8 cellular contexts compared by ENCODE assay signal in genomic region chr3:113019182-113020137, GRCh38. TPM values are rescaled to one million over a fixed set of nuclear protein-coding genes. Genes with fewer than 3 reads are reported as not detected.
A peak's percentile ranks its signal among the peaks of the same experiment; 100 is the strongest.
DNase-seq lines count a peak whose midpoint lies in the region; ATAC-seq, FAIRE-seq and TF ChIP-seq lines count a peak whose summit lies in the region.

No MANE protein-coding gene starts in this region.

- peak overlapping the region; percentile 93 to 98 (median 96) for H3K4me3 Mint-ChIP-seq in naive B cell
- H3K4me3 Mint-ChIP-seq in stimulated activated effector memory CD8-positive, alpha-beta T cell treated with anti-CD3 and anti-CD28 coated beads, Interleukin-12 subunit alpha, Interleukin-12 subunit beta, amount 100 ng/mL, for 72 hours, result peak overlapping the region; percentile 83

- H3F3A ChIP-seq in DOHH2 (ENCODE audit: control insufficient read depth, insufficient read depth) (no peaks in the 10 kb centered on the region), GM23248 (ENCODE audit: insufficient read depth) (peaks cover 10% of the 10 kb centered on the region; the same call in 1 of the 2 replicates)

- peaks cover 21% of the 10 kb centered on the region for H3K4me1 ChIP-seq in DOHH2 (ENCODE audit: control insufficient read depth, low read length)
- H3K4me1 ChIP-seq in GM23248 (ENCODE audit: insufficient read depth), result peaks cover 18% of the 10 kb centered on the region
- H3K4me1 ChIP-seq in Karpas-422 (ENCODE audit: low read length), result peaks cover 31% of the 10 kb centered on the region
- H3K4me1 ChIP-seq in fibroblast of lung (ENCODE audit: control insufficient read depth, extremely low read depth, insufficient read depth, low read length), result peaks cover 4% of the 10 kb centered on the region

- H3K9me2 ChIP-seq in DOHH2 (replicated peaks; ENCODE audit: control insufficient read depth, low read length) (no peaks in the 10 kb centered on the region), GM23248 (ENCODE audit: insufficient read depth) (no peaks in the 10 kb centered on the region), Karpas-422 (replicated peaks; ENCODE audit: insufficient read depth, low read length) (no peaks in the 10 kb centered on the region)

- H4K20me1 ChIP-seq in DOHH2 (ENCODE audit: control insufficient read depth, insufficient read depth, low read depth, low read length), result no peaks in the 10 kb centered on the region
- no peaks in the 10 kb centered on the region for H4K20me1 ChIP-seq in GM23248 (ENCODE audit: insufficient read depth)
- no peaks in the 10 kb centered on the region for H4K20me1 ChIP-seq in Karpas-422 (ENCODE audit: insufficient read depth, low read depth, low read length)
- H4K20me1 ChIP-seq in fibroblast of lung (ENCODE audit: control insufficient read depth, extremely low read depth, insufficient read depth, low read length), result no peaks in the 10 kb centered on the region

- TF ChIP-seq CTCF in DOHH2 (IDR thresholded peaks at IDR 0.05; ENCODE audit: low read depth, low read length, poor library complexity, severe bottlenecking) (no peak), fibroblast of lung (conservative IDR thresholded peaks at IDR 0.05 in 1 of 2, IDR thresholded peaks at IDR 0.05 in 1 of 2; ENCODE audit: low read depth in 1 of 2, low read length in 2 of 2) (no peak)

- H3K27ac ChIP-seq in DOHH2 (ENCODE audit: low read depth, low read length) (peak overlapping the region; percentile 52), GM23248 (peak overlapping the region; percentile 93), Karpas-422 (ENCODE audit: low read length) (peak overlapping the region; percentile 67), fibroblast of lung (ENCODE audit: insufficient read depth, low read length) (peak overlapping the region; percentile 95)

- no peaks in the 10 kb centered on the region for H3K27me3 Mint-ChIP-seq in naive B cell

- peaks cover 36 to 49% (median 45%) of the 10 kb centered on the region in 3 donors for H3K4me1 Mint-ChIP-seq in naive B cell
- H3K4me1 Mint-ChIP-seq in stimulated activated effector memory CD8-positive, alpha-beta T cell treated with anti-CD3 and anti-CD28 coated beads, Interleukin-12 subunit alpha, Interleukin-12 subunit beta, amount 100 ng/mL, for 72 hours, result peaks cover 48% of the 10 kb centered on the region

- WGBS in GM23248 (ENCODE audit: low coverage in 1 of 2, low lambda C conversion rate in 2 of 2, missing lambda C conversion rate in 2 of 2), 2 experiments, result 3% methylated on average over 52 to 54 of the region's 63 CpGs

- H3K79me2 ChIP-seq in DOHH2 (ENCODE audit: control insufficient read depth, low read length) (peaks cover 57% of the 10 kb centered on the region), GM23248 (ENCODE audit: insufficient read depth) (peaks cover 58% of the 10 kb centered on the region), Karpas-422 (ENCODE audit: low read length) (peaks cover 54% of the 10 kb centered on the region), fibroblast of lung (ENCODE audit: control insufficient read depth, insufficient read depth, low read length) (peaks cover 37% of the 10 kb centered on the region)

- in situ Hi-C loops in GM23248 (cut with MboI), result no loop called here

- DNase-seq in GM23248 (peak; percentile 98), Karpas-422 (peak; percentile 98), RCC 7860 (ENCODE audit: low spot score) (peak; percentile 83), fibroblast of lung (ENCODE audit: low read depth in 2 of 2) (peak; percentile 92 to 94), naive B cell (peak; percentile 83)
- DNase-seq in activated T-helper 1 cell treated with anti-CD3 and anti-CD28 coated beads, Interleukin-2, amount 50 U/mL, for 16 hours (ENCODE audit: low read depth in 1 of 2, low spot score in 1 of 2), result peak; percentile 60 to 75
- peak; percentile 75 to 93 for DNase-seq in stimulated activated effector memory CD8-positive, alpha-beta T cell treated with anti-CD3 and anti-CD28 coated beads, Interleukin-12 subunit alpha, Interleukin-12 subunit beta, amount 100 ng/mL, for 72 hours (ENCODE audit: low spot score in 2 of 2)

- no peak for FAIRE-seq in RCC 7860 (lab: Jason Lieb, UNC)

- ATAC-seq in naive B cell (ENCODE audit: low read depth in 2 of 2), result peak; percentile 87 to 88
- ATAC-seq in stimulated activated effector memory CD8-positive, alpha-beta T cell treated with anti-CD3 and anti-CD28 coated beads, Interleukin-12 subunit alpha, Interleukin-12 subunit beta, amount 100 ng/mL, for 72 hours, result peak; percentile 94

- H3K9me3 Mint-ChIP-seq in naive B cell, result peaks cover 0 to 2% (median 0%) of the 10 kb centered on the region in 7 donors
- no peaks in the 10 kb centered on the region for H3K9me3 Mint-ChIP-seq in stimulated activated effector memory CD8-positive, alpha-beta T cell treated with anti-CD3 and anti-CD28 coated beads, Interleukin-12 subunit alpha, Interleukin-12 subunit beta, amount 100 ng/mL, for 72 hours

- H3K4me2 ChIP-seq in DOHH2 (ENCODE audit: low read length), result peak overlapping the region; percentile 89
- H3K4me2 ChIP-seq in GM23248 (ENCODE audit: unreplicated experiment), result peak overlapping the region; percentile 99
- H3K4me2 ChIP-seq in Karpas-422 (ENCODE audit: low read depth, low read length, poor library complexity, severe bottlenecking), result peak overlapping the region; percentile 94
- H3K4me2 ChIP-seq in fibroblast of lung (ENCODE audit: extremely low read depth, insufficient read depth, low read length), result peak overlapping the region; percentile 94

- H3K9me3 ChIP-seq in DOHH2 (ENCODE audit: control insufficient read depth, insufficient read depth, low read length) (no peaks in the 10 kb centered on the region), GM23248 (ENCODE audit: low read depth) (no peaks in the 10 kb centered on the region), Karpas-422 (ENCODE audit: low read length) (no peaks in the 10 kb centered on the region), fibroblast of lung (ENCODE audit: control insufficient read depth, insufficient read depth, low read depth, low read length) (no peaks in the 10 kb centered on the region)

- H3K9ac ChIP-seq in GM23248 (peak overlapping the region; percentile 97), Karpas-422 (ENCODE audit: low read length) (peak overlapping the region; percentile 90), fibroblast of lung (ENCODE audit: insufficient read depth, low read length) (peak overlapping the region; percentile 75)

- H2AFZ ChIP-seq in GM23248 (peak overlapping the region; percentile 85), Karpas-422 (ENCODE audit: low read length) (peak overlapping the region; percentile 57), fibroblast of lung (ENCODE audit: low read length) (peak overlapping the region; percentile 83)

- H3K4me3 ChIP-seq in DOHH2 (ENCODE audit: low read length), result peak overlapping the region; percentile 91
- peak overlapping the region; percentile 100 for H3K4me3 ChIP-seq in GM23248
- peak overlapping the region; percentile 92 for H3K4me3 ChIP-seq in Karpas-422 (ENCODE audit: low read length)
- peak overlapping the region; percentile 87 to 96 (median 92) for H3K4me3 ChIP-seq in fibroblast of lung (replicated peaks in 1 of 4; ENCODE audit: control extremely low read depth in 1 of 4, insufficient read depth in 1 of 4, low read depth in 3 of 4, low read length in 4 of 4)

- H3K36me3 ChIP-seq in DOHH2 (ENCODE audit: control insufficient read depth, low read length) (peaks cover 40% of the 10 kb centered on the region), GM23248 (ENCODE audit: low read depth) (peaks cover 16% of the 10 kb centered on the region; the same call in 1 of the 2 replicates), Karpas-422 (ENCODE audit: insufficient read depth, low read length) (peaks cover 26% of the 10 kb centered on the region; the same call in 1 of the 2 replicates), fibroblast of lung (ENCODE audit: control insufficient read depth, insufficient read depth, low read length) (peaks cover 2% of the 10 kb centered on the region)

- peak overlapping the region; percentile 94 to 99 (median 96) for H3K27ac Mint-ChIP-seq in naive B cell
- H3K27ac Mint-ChIP-seq in stimulated activated effector memory CD8-positive, alpha-beta T cell treated with anti-CD3 and anti-CD28 coated beads, Interleukin-12 subunit alpha, Interleukin-12 subunit beta, amount 100 ng/mL, for 72 hours, result peak overlapping the region; percentile 94

- no peaks in the 10 kb centered on the region for H3K36me3 Mint-ChIP-seq in naive B cell
- peaks cover 51% of the 10 kb centered on the region for H3K36me3 Mint-ChIP-seq in stimulated activated effector memory CD8-positive, alpha-beta T cell treated with anti-CD3 and anti-CD28 coated beads, Interleukin-12 subunit alpha, Interleukin-12 subunit beta, amount 100 ng/mL, for 72 hours

- H3K27me3 ChIP-seq in DOHH2 (ENCODE audit: control insufficient read depth, low read length), result no peaks in the 10 kb centered on the region
- no peaks in the 10 kb centered on the region for H3K27me3 ChIP-seq in GM23248 (replicated peaks; ENCODE audit: insufficient read depth)
- H3K27me3 ChIP-seq in Karpas-422 (ENCODE audit: low read length), result no peaks in the 10 kb centered on the region
- no peaks in the 10 kb centered on the region for H3K27me3 ChIP-seq in fibroblast of lung (ENCODE audit: control insufficient read depth, insufficient read depth, low read length)

RNA-seq across cellular contexts. Expression of gene GTPBP8, which starts 28.7 kb away (rescaled TPM):
- 20.1 and 34.3 TPM in 2 replicates for total RNA-seq in GM23248 (2014; rRNA removed; shearing (Covaris generic))
- polyA plus RNA-seq in GM23248 (2016; fragmentation: Nextera tagmentation; extraction: Ambion mirVana) (20.3 and 22.3 TPM in 2 replicates), fibroblast of lung (19.3 and 25.2 TPM in 2 replicates), naive B cell (ENCODE audit: low read depth in 6 of 6) (10 to 100 TPM in 4 of 6 donors, 1 to 10 TPM in 2; 9.4 to 16.2 (median 12.7) TPM)
- total RNA-seq in Karpas-422 (2014; rRNA removed; shearing (Covaris generic); ENCODE audit: low replicate concordance), result 28.4 and 36.0 TPM in 2 replicates
- total RNA-seq in fibroblast of lung, result 31.4 and 40.1 TPM in 2 replicates
- 15.1 and 21.3 TPM in 2 replicates for polyA plus RNA-seq in fibroblast of lung (2012)
- polyA minus RNA-seq in fibroblast of lung (ENCODE audit: low replicate concordance), result 12.0 and 35.7 TPM in 2 replicates

RNA-seq across cellular contexts. Expression of gene CD200R1, which starts 44.6 kb away (rescaled TPM):
- total RNA-seq in GM23248 (2014; rRNA removed; shearing (Covaris generic)), result 0.38 TPM in 1 of 2 replicates, not detected in the other
- polyA plus RNA-seq in GM23248 (2016; fragmentation: Nextera tagmentation; extraction: Ambion mirVana), result not detected in 2 replicates
- not detected in 2 replicates for total RNA-seq in Karpas-422 (2014; rRNA removed; shearing (Covaris generic); ENCODE audit: low replicate concordance)
- total RNA-seq in fibroblast of lung, result 0.17 TPM in 1 of 2 replicates, not detected in the other
- 1.1 TPM in 1 of 2 replicates, not detected in the other for polyA plus RNA-seq in fibroblast of lung
- 0.41 TPM in 1 of 2 replicates, not detected in the other for polyA plus RNA-seq in fibroblast of lung (2012)
- not detected in 2 replicates for polyA minus RNA-seq in fibroblast of lung (ENCODE audit: low replicate concordance)
- 1 to 10 TPM in 3 of 6 donors, under 1 TPM in 2, not detected in 1; 0.52 to 3.8 (median 1.9) TPM for polyA plus RNA-seq in naive B cell (ENCODE audit: low read depth in 6 of 6)

Comparison
In these comparisons a context has a peak if more than half of its experiments do, and no peak if none do; other contexts are left out.
1. Peak in every context shown above with its lines: DNase-seq, ATAC-seq, H3K4me3 ChIP-seq and H3K27ac ChIP-seq.